In the genomic region with DNA sequence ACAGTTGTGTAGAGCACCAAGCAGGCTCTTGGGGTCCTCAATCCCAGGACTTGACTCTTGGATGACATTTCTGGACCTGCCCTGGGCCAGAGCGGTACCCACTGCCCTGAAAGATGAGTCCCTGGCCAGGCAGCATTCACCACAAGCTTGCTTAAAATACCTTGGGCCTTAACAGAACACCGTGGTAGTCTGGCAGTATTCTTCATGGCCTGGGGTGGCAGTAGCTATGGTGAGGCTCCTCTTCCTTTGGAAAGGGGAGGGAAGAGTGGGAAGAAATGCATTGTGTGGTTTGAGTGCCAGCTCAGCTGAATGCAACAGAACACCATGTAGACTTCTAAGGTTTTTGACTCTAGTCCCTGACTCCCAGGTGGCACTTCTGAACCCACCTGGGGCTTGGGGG, we compare ENCODE assay signal across 26 cellular contexts. TPM values are rescaled to one million over a fixed set of nuclear protein-coding genes. Genes with fewer than 3 reads are reported as not detected.
DNase-seq lines count a peak whose midpoint lies in the region; ATAC-seq and TF ChIP-seq lines count a peak whose summit lies in the region.
"Had no signal": no experiment of that assay in that cellular context is flagged by ENCODE, and none has a peak within 500 bp of the region (broad histone marks: within the 10 kb centered on the region; RNA-seq: fewer than 3 reads in every experiment).

No MANE protein-coding gene starts in this region.

- H3K36me3 Mint-ChIP-seq in WTC11: peaks cover 7% of the 10 kb centered on the region; the same call in 1 of the 2 replicates
- no peaks in the 10 kb centered on the region for H3K36me3 Mint-ChIP-seq in endodermal cell (ENCODE audit: low read depth)
- H3K36me3 Mint-ChIP-seq: CD14-positive monocyte; CD4-positive, CD25-positive, alpha-beta regulatory T cell had no signal

- ATAC-seq in WTC11: peak; percentile 67
- ATAC-seq: A549 had no signal

- peaks cover 23% of the 10 kb centered on the region for H3K9me3 ChIP-seq in endodermal cell (ENCODE audit: control insufficient read depth, low read length)

- WGBS in endodermal cell (ENCODE audit: insufficient coverage in 1 of 2, insufficient read length in 1 of 2), 2 experiments: 83% methylated on average over 2 of the region's 2 CpGs; no CpG with 5 or more reads in 1 of the 2 experiments

- H3K9me3 Mint-ChIP-seq in WTC11 (peaks cover 43% of the 10 kb centered on the region), endodermal cell (peaks cover 37% of the 10 kb centered on the region)

- H3K4me3 Mint-ChIP-seq in WTC11 (no peak overlapping the region), endodermal cell (no peak overlapping the region)
- H3K4me3 Mint-ChIP-seq: B cell; CD14-positive monocyte; CD4-positive, alpha-beta memory T cell; CD4-positive, CD25-positive, alpha-beta regulatory T cell had no signal

- H3K4me1 Mint-ChIP-seq in WTC11: peaks cover 15% of the 10 kb centered on the region
- H3K4me1 Mint-ChIP-seq in endodermal cell: peaks cover 5% of the 10 kb centered on the region
- H3K4me1 Mint-ChIP-seq: B cell; CD14-positive monocyte; CD4-positive, alpha-beta memory T cell; CD4-positive, CD25-positive, alpha-beta regulatory T cell; CD8-positive, alpha-beta memory T cell had no signal

- DNase-seq in ELF-1 (ENCODE audit: low read depth, low spot score) (peak; percentile 10), WTC11 (ENCODE audit: low spot score) (no peak), endodermal cell (peak; percentile 58), GM19240 (ENCODE audit: insufficient read length, low spot score) (no peak), NCI-H1105 treated with DMSO at 0.1 percent for 48 hours (lab: John Stamatoyannopoulos, UW) (no peak), RPMI8226 (no peak), 8988T (no peak)
- DNase-seq: AML-193; CD4-positive, alpha-beta memory T cell; CD4-positive, CD25-positive, alpha-beta regulatory T cell; CD8-positive, alpha-beta memory T cell; COR-L47; DMS 273 treated with DMSO at 0.1 percent for 48 hours; DMS153; DMS53; DMS79; DND-41; EL; GF-D8 had no signal

- H3K27me3 Mint-ChIP-seq in WTC11 (ENCODE audit: low read depth) (peaks cover 3% of the 10 kb centered on the region), endodermal cell (ENCODE audit: insufficient read depth) (peaks cover 8% of the 10 kb centered on the region)

- peak overlapping the region; percentile 76; the same call in 1 of the 2 replicates for H3K27ac ChIP-seq in C4-2B
- no peak overlapping the region for H3K27ac ChIP-seq in endodermal cell (ENCODE audit: low read depth, low read length)
- H3K27ac ChIP-seq: A549; BLaER1 treated with 17β-estradiol and CSF1 and Interleukin-3, amounts not matched to agents 10 nM and 100 nM had no signal

- POLR2A ChIA-PET in WTC11 (lab: Charles Lee): interaction anchor here (0.5 kb wide), 1 partner anchor 112 kb away, joined by 6 read pairs; no protein-coding TSS in a partner anchor

- H3K27ac Mint-ChIP-seq in WTC11 (no peak overlapping the region), endodermal cell (no peak overlapping the region)
- H3K27ac Mint-ChIP-seq: B cell; CD4-positive, alpha-beta memory T cell; CD8-positive, alpha-beta memory T cell had no signal

- no peak overlapping the region for H3K4me3 ChIP-seq in endodermal cell (ENCODE audit: low read length)
- H3K4me3 ChIP-seq: A549; BLaER1 treated with 17β-estradiol and CSF1 and Interleukin-3, amounts not matched to agents 10 nM and 100 nM had no signal

- no peak overlapping the region for H3K9ac ChIP-seq in endodermal cell (ENCODE audit: extremely low read depth, low read length, poor library complexity, severe bottlenecking)
- H3K9ac ChIP-seq: BLaER1 treated with 17β-estradiol and CSF1 and Interleukin-3, amounts not matched to agents 10 nM and 100 nM had no signal

- no peaks in the 10 kb centered on the region for H3K4me1 ChIP-seq in endodermal cell (ENCODE audit: control insufficient read depth, insufficient read depth, low read length)
- H3K4me1 ChIP-seq: A549; BLaER1 treated with 17β-estradiol and CSF1 and Interleukin-3, amounts not matched to agents 10 nM and 100 nM had no signal

- H3K27me3 ChIP-seq in endodermal cell (ENCODE audit: control insufficient read depth, insufficient read depth, low read length, poor library complexity, severe bottlenecking): no peaks in the 10 kb centered on the region
- H3K27me3 ChIP-seq: BLaER1 treated with 17β-estradiol and CSF1 and Interleukin-3, amounts not matched to agents 10 nM and 100 nM had no signal

- H3K36me3 ChIP-seq in endodermal cell (ENCODE audit: control insufficient read depth, insufficient read depth, low read length): no peaks in the 10 kb centered on the region
- H3K36me3 ChIP-seq: BLaER1 treated with 17β-estradiol and CSF1 and Interleukin-3, amounts not matched to agents 10 nM and 100 nM had no signal

- TF ChIP-seq CTCF in C4-2B (conservative IDR thresholded peaks at IDR 0.05) (no peak), WTC11 (IDR thresholded peaks at IDR 0.05) (no peak), endodermal cell (conservative IDR thresholded peaks at IDR 0.05) (peak; percentile 32)

- CTCF ChIA-PET in WTC11 (lab: Charles Lee): no interaction called here

TF ChIP-seq in WTC11, 78 proteins besides CTCF, POLR2A, EP300 and RAD21 (continues in another document):
- TF ChIP-seq, protein P1, sequence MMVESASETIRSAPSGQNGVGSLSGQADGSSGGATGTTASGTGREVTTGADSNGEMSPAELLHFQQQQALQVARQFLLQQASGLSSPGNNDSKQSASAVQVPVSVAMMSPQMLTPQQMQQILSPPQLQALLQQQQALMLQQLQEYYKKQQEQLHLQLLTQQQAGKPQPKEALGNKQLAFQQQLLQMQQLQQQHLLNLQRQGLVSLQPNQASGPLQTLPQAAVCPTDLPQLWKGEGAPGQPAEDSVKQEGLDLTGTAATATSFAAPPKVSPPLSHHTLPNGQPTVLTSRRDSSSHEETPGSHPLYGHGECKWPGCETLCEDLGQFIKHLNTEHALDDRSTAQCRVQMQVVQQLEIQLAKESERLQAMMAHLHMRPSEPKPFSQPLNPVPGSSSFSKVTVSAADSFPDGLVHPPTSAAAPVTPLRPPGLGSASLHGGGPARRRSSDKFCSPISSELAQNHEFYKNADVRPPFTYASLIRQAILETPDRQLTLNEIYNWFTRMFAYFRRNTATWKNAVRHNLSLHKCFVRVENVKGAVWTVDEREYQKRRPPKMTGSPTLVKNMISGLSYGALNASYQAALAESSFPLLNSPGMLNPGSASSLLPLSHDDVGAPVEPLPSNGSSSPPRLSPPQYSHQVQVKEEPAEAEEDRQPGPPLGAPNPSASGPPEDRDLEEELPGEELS (CRISPR knock-in tag; IDR thresholded peaks at IDR 0.05): no peak
- TF ChIP-seq FOXJ3 (CRISPR knock-in tag; IDR thresholded peaks at IDR 0.05; ENCODE audit: borderline replicate concordance): no peak
- no peak for TF ChIP-seq SMAD4 (CRISPR knock-in tag; IDR thresholded peaks at IDR 0.05)
- TF ChIP-seq, protein P2, sequence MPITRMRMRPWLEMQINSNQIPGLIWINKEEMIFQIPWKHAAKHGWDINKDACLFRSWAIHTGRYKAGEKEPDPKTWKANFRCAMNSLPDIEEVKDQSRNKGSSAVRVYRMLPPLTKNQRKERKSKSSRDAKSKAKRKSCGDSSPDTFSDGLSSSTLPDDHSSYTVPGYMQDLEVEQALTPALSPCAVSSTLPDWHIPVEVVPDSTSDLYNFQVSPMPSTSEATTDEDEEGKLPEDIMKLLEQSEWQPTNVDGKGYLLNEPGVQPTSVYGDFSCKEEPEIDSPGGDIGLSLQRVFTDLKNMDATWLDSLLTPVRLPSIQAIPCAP (CRISPR knock-in tag; IDR thresholded peaks at IDR 0.05): no peak
- no peak for TF ChIP-seq GABPB1 (CRISPR knock-in tag; IDR thresholded peaks at IDR 0.05)
- TF ChIP-seq HMGA2 (CRISPR knock-in tag; IDR thresholded peaks at IDR 0.05): no peak
- TF ChIP-seq, protein P3, sequence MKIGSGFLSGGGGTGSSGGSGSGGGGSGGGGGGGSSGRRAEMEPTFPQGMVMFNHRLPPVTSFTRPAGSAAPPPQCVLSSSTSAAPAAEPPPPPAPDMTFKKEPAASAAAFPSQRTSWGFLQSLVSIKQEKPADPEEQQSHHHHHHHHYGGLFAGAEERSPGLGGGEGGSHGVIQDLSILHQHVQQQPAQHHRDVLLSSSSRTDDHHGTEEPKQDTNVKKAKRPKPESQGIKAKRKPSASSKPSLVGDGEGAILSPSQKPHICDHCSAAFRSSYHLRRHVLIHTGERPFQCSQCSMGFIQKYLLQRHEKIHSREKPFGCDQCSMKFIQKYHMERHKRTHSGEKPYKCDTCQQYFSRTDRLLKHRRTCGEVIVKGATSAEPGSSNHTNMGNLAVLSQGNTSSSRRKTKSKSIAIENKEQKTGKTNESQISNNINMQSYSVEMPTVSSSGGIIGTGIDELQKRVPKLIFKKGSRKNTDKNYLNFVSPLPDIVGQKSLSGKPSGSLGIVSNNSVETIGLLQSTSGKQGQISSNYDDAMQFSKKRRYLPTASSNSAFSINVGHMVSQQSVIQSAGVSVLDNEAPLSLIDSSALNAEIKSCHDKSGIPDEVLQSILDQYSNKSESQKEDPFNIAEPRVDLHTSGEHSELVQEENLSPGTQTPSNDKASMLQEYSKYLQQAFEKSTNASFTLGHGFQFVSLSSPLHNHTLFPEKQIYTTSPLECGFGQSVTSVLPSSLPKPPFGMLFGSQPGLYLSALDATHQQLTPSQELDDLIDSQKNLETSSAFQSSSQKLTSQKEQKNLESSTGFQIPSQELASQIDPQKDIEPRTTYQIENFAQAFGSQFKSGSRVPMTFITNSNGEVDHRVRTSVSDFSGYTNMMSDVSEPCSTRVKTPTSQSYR (CRISPR knock-in tag; IDR thresholded peaks at IDR 0.05): no peak
- TF ChIP-seq, protein P4, sequence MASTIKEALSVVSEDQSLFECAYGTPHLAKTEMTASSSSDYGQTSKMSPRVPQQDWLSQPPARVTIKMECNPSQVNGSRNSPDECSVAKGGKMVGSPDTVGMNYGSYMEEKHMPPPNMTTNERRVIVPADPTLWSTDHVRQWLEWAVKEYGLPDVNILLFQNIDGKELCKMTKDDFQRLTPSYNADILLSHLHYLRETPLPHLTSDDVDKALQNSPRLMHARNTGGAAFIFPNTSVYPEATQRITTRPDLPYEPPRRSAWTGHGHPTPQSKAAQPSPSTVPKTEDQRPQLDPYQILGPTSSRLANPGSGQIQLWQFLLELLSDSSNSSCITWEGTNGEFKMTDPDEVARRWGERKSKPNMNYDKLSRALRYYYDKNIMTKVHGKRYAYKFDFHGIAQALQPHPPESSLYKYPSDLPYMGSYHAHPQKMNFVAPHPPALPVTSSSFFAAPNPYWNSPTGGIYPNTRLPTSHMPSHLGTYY (CRISPR knock-in tag; IDR thresholded peaks at IDR 0.05): no peak
- no peak for TF ChIP-seq ZNF317 (CRISPR knock-in tag; IDR thresholded peaks at IDR 0.05; ENCODE audit: borderline replicate concordance, low read depth)

RNA-seq across cellular contexts. Expression of a gene that starts 29.4 kb away (rescaled TPM):
- 0.30 to 0.31 TPM in 2 of 3 replicates, not detected in the other for total RNA-seq in WTC11 (2021)
- total RNA-seq in endodermal cell: not detected
- not detected for polyA plus RNA-seq in endodermal cell (2013, experiment 1 of 2)
- not detected for polyA plus RNA-seq in endodermal cell (2013, experiment 2 of 2)
- total RNA-seq: A172 had no signal
- polyA plus RNA-seq: A549, BJ, CD14-positive monocyte had no signal

RNA-seq across cellular contexts. Expression of a gene that starts 38.4 kb away (rescaled TPM):
- total RNA-seq in WTC11 (2021) (11.1 to 14.1 TPM (median 12.2 TPM) in 3 replicates), endodermal cell (1 to 10 TPM; 6.3 to 9.0 TPM)
- 9.3 TPM for polyA plus RNA-seq in endodermal cell (2013, experiment 1 of 2)
- 6.3 TPM for polyA plus RNA-seq in endodermal cell (2013, experiment 2 of 2)
- total RNA-seq: B cell had no signal

RNA-seq across cellular contexts. Expression of a gene that starts 58.1 kb away (rescaled TPM):
- total RNA-seq in WTC11 (2021) (41.1 to 43.9 TPM (median 43.2 TPM) in 3 replicates), endodermal cell (10 to 100 TPM; 51.5 to 64.3 TPM)
- polyA plus RNA-seq in endodermal cell (2013, experiment 1 of 2): 67.7 TPM
- polyA plus RNA-seq in endodermal cell (2013, experiment 2 of 2): 58.3 TPM

Comparison
In these comparisons a context has a peak if more than half of its experiments do, and no peak if none do; other contexts are left out.
1. DNase-seq: peak in ELF-1 (single experiment) and endodermal cell (single experiment); none in WTC11 (single experiment), GM19240 (single experiment), NCI-H1105 treated with DMSO at 0.1 percent for 48 hours (single experiment), RPMI8226 (single experiment) and 8988T (single experiment).